Comparison of ENCODE assay signal across 13 cellular contexts in genomic region chr5:139763584-139764249, GRCh38. TPM values are rescaled to one million over a fixed set of nuclear protein-coding genes. Genes with fewer than 3 reads are reported as not detected.
DNase-seq lines count a peak whose midpoint lies in the region; ATAC-seq and TF ChIP-seq lines count a peak whose summit lies in the region.
"Had no signal": no experiment of that assay in that cellular context is flagged by ENCODE, and none has a peak within 500 bp of the region (broad histone marks: within the 10 kb centered on the region; RNA-seq: fewer than 3 reads in every experiment).

No MANE protein-coding gene starts in this region.

- H2AK5ac ChIP-seq in mesendoderm (ENCODE audit: low read length), result no peak overlapping the region

- H4K8ac ChIP-seq in mesendoderm (ENCODE audit: low read depth, low read length), result no peak overlapping the region

- H3K9me3 Mint-ChIP-seq in chondrocyte (ENCODE audit: low read depth) (no peaks in the 10 kb centered on the region), naive B cell (no peaks in the 10 kb centered on the region)
- H3K9me3 Mint-ChIP-seq: activated CD4-positive, alpha-beta memory T cell treated with anti-CD3 and anti-CD28 coated beads for 36 hours had no signal

- 53% methylated on average over 12 of the region's 12 CpGs for WGBS in HUES64
- no CpG with 5 or more reads among the region's 12 CpGs for WGBS in mesendoderm (ENCODE audit: extremely low coverage, insufficient coverage, low lambda C conversion rate)

- H3K27me3 Mint-ChIP-seq in chondrocyte (ENCODE audit: low read depth), result no peaks in the 10 kb centered on the region
- H3K27me3 Mint-ChIP-seq in naive B cell, result peaks cover 6 to 12% (median 9%) of the 10 kb centered on the region in 3 donors

- no peak overlapping the region for H3K56ac ChIP-seq in mesendoderm (ENCODE audit: low read length)

- no peak overlapping the region for H2BK120ac ChIP-seq in mesendoderm (ENCODE audit: low read depth, low read length)

- H3K4me2 ChIP-seq in mesendoderm (ENCODE audit: low read length), result no peak overlapping the region

- no peak overlapping the region for H2BK15ac ChIP-seq in mesendoderm (replicated peaks; ENCODE audit: low read depth)

- no peak overlapping the region for H3K4ac ChIP-seq in mesendoderm (ENCODE audit: low read depth, low read length)

- peak; percentile 5 for TF ChIP-seq CTCF in chondrocyte (IDR thresholded peaks at IDR 0.05)

- no peaks in the 10 kb centered on the region for H3K36me3 Mint-ChIP-seq in chondrocyte (ENCODE audit: low read depth)
- H3K36me3 Mint-ChIP-seq in naive B cell, result no peaks in the 10 kb centered on the region
- H3K36me3 Mint-ChIP-seq: activated CD4-positive, alpha-beta memory T cell treated with anti-CD3 and anti-CD28 coated beads for 36 hours had no signal

- no peaks in the 10 kb centered on the region for H3K9me3 ChIP-seq in HUES64 (ENCODE audit: insufficient read depth, low read depth, low read length)
- H3K9me3 ChIP-seq: colonic mucosa had no signal

- H3K9ac ChIP-seq in HUES64 (ENCODE audit: low read depth, low read length) (no peak overlapping the region), mesendoderm (ENCODE audit: low read length) (no peak overlapping the region)

- H3K4me1 ChIP-seq in HUES64 (ENCODE audit: insufficient read depth, low read length), result peaks cover 19% of the 10 kb centered on the region
- peaks cover 7% of the 10 kb centered on the region for H3K4me1 ChIP-seq in mesendoderm (ENCODE audit: control insufficient read depth, low read depth, low read length)
- H3K4me1 ChIP-seq: colonic mucosa had no signal

- H3K79me1 ChIP-seq in mesendoderm (ENCODE audit: low read length), result no peaks in the 10 kb centered on the region

- H3K27ac ChIP-seq in HUES64 (ENCODE audit: low read depth, low read length) (no peak overlapping the region), mesendoderm (ENCODE audit: low read depth, low read length) (no peak overlapping the region)
- H3K27ac ChIP-seq: colonic mucosa had no signal

- no peak for ATAC-seq in naive B cell (ENCODE audit: low read depth in 2 of 2)
- no peak for ATAC-seq in GM18867 (IDR thresholded peaks at IDR 0.05; ENCODE audit: unreplicated experiment)

- H3K36me3 ChIP-seq in HUES64 (ENCODE audit: insufficient read depth, low read length) (no peaks in the 10 kb centered on the region), mesendoderm (ENCODE audit: control insufficient read depth, insufficient read depth, low read length) (no peaks in the 10 kb centered on the region)
- H3K36me3 ChIP-seq: colonic mucosa had no signal

- H3K79me2 ChIP-seq in mesendoderm (ENCODE audit: control insufficient read depth, insufficient read depth, low read length), result no peaks in the 10 kb centered on the region

- H3K4me3 Mint-ChIP-seq in chondrocyte (ENCODE audit: unreplicated experiment) (no peak overlapping the region), naive B cell (peak overlapping the region; percentile 6 to 76 (median 70))
- H3K4me3 Mint-ChIP-seq: activated CD4-positive, alpha-beta memory T cell treated with anti-CD3 and anti-CD28 coated beads for 36 hours had no signal

- H3K4me1 Mint-ChIP-seq in chondrocyte (ENCODE audit: low read depth), result peaks cover 22% of the 10 kb centered on the region
- H3K4me1 Mint-ChIP-seq in naive B cell, result peaks cover 46 to 60% (median 52%) of the 10 kb centered on the region in 3 donors

- no peak overlapping the region for H3K18ac ChIP-seq in mesendoderm (ENCODE audit: low read length)

- H3K27ac Mint-ChIP-seq in chondrocyte (ENCODE audit: unreplicated experiment) (no peak overlapping the region), naive B cell (peak overlapping the region; percentile 65 to 96 (median 90))
- H3K27ac Mint-ChIP-seq: activated CD4-positive, alpha-beta memory T cell treated with anti-CD3 and anti-CD28 coated beads for 36 hours had no signal

- H3K4me3 ChIP-seq in HUES64 (ENCODE audit: low read length) (peak overlapping the region; percentile 22; the same call in 1 of the 2 replicates), mesendoderm (ENCODE audit: low read length) (no peak overlapping the region)
- H3K4me3 ChIP-seq: colonic mucosa had no signal

- no peak overlapping the region for H3K23ac ChIP-seq in mesendoderm (ENCODE audit: low read length)

- H2BK5ac ChIP-seq in mesendoderm (ENCODE audit: low read length), result no peak overlapping the region

- no peak overlapping the region for H4K5ac ChIP-seq in mesendoderm (ENCODE audit: low read length)

- DNase-seq in Ammon's horn (ENCODE audit: low spot score), result peak; percentile 8
- DNase-seq in chondrocyte (ENCODE audit: low spot score), result no peak
- DNase-seq in naive B cell, result no peak
- no peak for DNase-seq in NK-92 treated with Interleukin-12 subunit alpha and Interleukin-12 subunit beta, amount 100 ng/mL, for 24 hours (lab: John Stamatoyannopoulos, UW)
- no peak for DNase-seq in mesendoderm
- DNase-seq in NCI-H146 (lab: John Stamatoyannopoulos, UW), result no peak
- DNase-seq: activated CD4-positive, alpha-beta memory T cell treated with anti-CD3 and anti-CD28 coated beads for 36 hours; colonic mucosa; erythroblast; left cardiac atrium; NCI-H1048 had no signal

- H3K27me3 ChIP-seq in HUES64 (ENCODE audit: insufficient read depth, low read length) (peaks cover 35% of the 10 kb centered on the region), mesendoderm (ENCODE audit: insufficient read depth, low read length, poor library complexity) (no peaks in the 10 kb centered on the region)

RNA-seq across cellular contexts. Expression of gene PSD2, which starts 31.9 kb away (rescaled TPM):
- 0.05 TPM for polyA plus RNA-seq in HUES64 (2013, experiment 1 of 2)
- 0.32 TPM for polyA plus RNA-seq in HUES64 (2013, experiment 2 of 2)
- 0.47 to 1.5 TPM (median 0.82 TPM) in 3 replicates for total RNA-seq in chondrocyte
- polyA plus RNA-seq in naive B cell (ENCODE audit: low read depth in 6 of 6), result not detected
- 0.04 TPM for polyA plus RNA-seq in mesendoderm (2013, experiment 1 of 2)
- 0.03 TPM for polyA plus RNA-seq in mesendoderm (2013, experiment 2 of 2)
- total RNA-seq: activated CD4-positive, alpha-beta memory T cell treated with anti-CD3 and anti-CD28 coated beads for 36 hours had no signal
